ENCODE assay signal across 29 cellular contexts in genomic region chr17:52653014-52653413, GRCh38.
"Had no signal": no experiment of that assay in that cellular context is flagged by ENCODE, and none has a peak within 500 bp of the region (broad histone marks: within the 10 kb centered on the region; RNA-seq: fewer than 3 reads in every experiment).

No MANE protein-coding gene starts in this region.

- FAIRE-seq: colon, endometrium, endothelial cell of umbilical vein, frontal cortex had no signal

- H3K9me3 ChIP-seq: colonic mucosa, esophagus muscularis mucosa, esophagus squamous epithelium, gastrocnemius medialis, gastroesophageal sphincter, heart left ventricle, heart right ventricle had no signal

- H3K27me3 ChIP-seq: colonic mucosa, esophagus muscularis mucosa, esophagus squamous epithelium, foreskin keratinocyte, gastrocnemius medialis, gastroesophageal sphincter, heart left ventricle, heart right ventricle had no signal

- H3K36me3 ChIP-seq: colonic mucosa, esophagus muscularis mucosa, esophagus squamous epithelium, gastrocnemius medialis, gastroesophageal sphincter, heart left ventricle, heart right ventricle had no signal

- ATAC-seq: effector memory CD8-positive, alpha-beta T cell; esophagus mucosa; foreskin keratinocyte; gastrocnemius medialis; gastroesophageal sphincter; heart left ventricle; heart right ventricle had no signal

- H3K4me1 ChIP-seq: colonic mucosa, esophagus muscularis mucosa, esophagus squamous epithelium, foreskin keratinocyte, gastrocnemius medialis, gastroesophageal sphincter, heart left ventricle, heart right ventricle had no signal

- H3K27ac ChIP-seq: colonic mucosa, coronary artery, dorsolateral prefrontal cortex, epithelial cell of prostate, esophagus muscularis mucosa, esophagus squamous epithelium, foreskin keratinocyte, gastrocnemius medialis, gastroesophageal sphincter, heart left ventricle, heart right ventricle had no signal

- H3K4me3 ChIP-seq: colonic mucosa, coronary artery, dorsolateral prefrontal cortex, esophagus muscularis mucosa, esophagus squamous epithelium, gastrocnemius medialis, gastroesophageal sphincter, heart left ventricle, heart right ventricle had no signal

- H3K4me1 Mint-ChIP-seq: endodermal cell had no signal

- DNase-seq: colonic mucosa; cortex of kidney; dermis blood vessel endothelial cell; dorsolateral prefrontal cortex; effector CD4-positive, alpha-beta T cell; effector CD8-positive, alpha-beta T cell; effector memory CD4-positive, alpha-beta T cell; effector memory CD8-positive, alpha-beta T cell; endodermal cell; erythroblast; esophagus squamous epithelium; foreskin fibroblast; foreskin keratinocyte; foreskin melanocyte; gastrocnemius medialis; glutamatergic neuron; head of caudate nucleus; heart left ventricle; heart right ventricle had no signal

- H3K27me3 Mint-ChIP-seq: dendritic cell treated with granulocyte-macrophage colony-stimulating factor and Interleukin-4, amounts not matched to agents 40 ng/mL and 50 ng/mL, for 4 days; effector memory CD8-positive, alpha-beta T cell had no signal

- H3K9me3 Mint-ChIP-seq: endodermal cell had no signal

- H3K27ac Mint-ChIP-seq: dendritic cell treated with granulocyte-macrophage colony-stimulating factor and Interleukin-4, amounts not matched to agents 40 ng/mL and 50 ng/mL, for 4 days; effector memory CD8-positive, alpha-beta T cell; endodermal cell had no signal

- H3K4me3 Mint-ChIP-seq: dendritic cell treated with granulocyte-macrophage colony-stimulating factor and Interleukin-4, amounts not matched to agents 40 ng/mL and 50 ng/mL, for 4 days; effector memory CD8-positive, alpha-beta T cell; endodermal cell had no signal
